ENCODE assay signal across 8 cellular contexts in genomic region chr5:151082274-151082902, GRCh38. TPM values are rescaled to one million over a fixed set of nuclear protein-coding genes. Genes with fewer than 3 reads are reported as not detected.
A peak's percentile ranks its signal among the peaks of the same experiment; 100 is the strongest.
DNase-seq lines count a peak whose midpoint lies in the region; ATAC-seq and TF ChIP-seq lines count a peak whose summit lies in the region.

No MANE protein-coding gene starts in this region.

- H3K36me3 ChIP-seq in KMS-11 (ENCODE audit: insufficient read depth) (no peaks in the 10 kb centered on the region), mesenchymal stem cell (ENCODE audit: control insufficient read depth in 1 of 2, insufficient read depth in 2 of 2, low read depth in 1 of 2, low read length in 2 of 2) (peaks cover 1 to 10% of the 10 kb centered on the region in 2 experiments)

- no peaks in the 10 kb centered on the region for H4K20me1 ChIP-seq in KMS-11 (ENCODE audit: insufficient read depth)

- H3K23ac ChIP-seq in mesenchymal stem cell (ENCODE audit: low read length in 2 of 2), result no peak overlapping the region

- WGBS in mesenchymal stem cell, result 66% methylated on average over 6 of the region's 7 CpGs

- H3K27ac ChIP-seq in KMS-11, result peak overlapping the region; percentile 81
- no peak overlapping the region for H3K27ac ChIP-seq in mesenchymal stem cell (ENCODE audit: low read length, poor library complexity, severe bottlenecking)

- H3K4me2 ChIP-seq in KMS-11, result peak overlapping the region; percentile 93
- H3K4me2 ChIP-seq in mesenchymal stem cell (ENCODE audit: low read length, poor library complexity, severe bottlenecking), result peak overlapping the region; percentile 26

- H3K9me3 ChIP-seq in mesenchymal stem cell (ENCODE audit: control insufficient read depth, low read length), result no peaks in the 10 kb centered on the region

- H2BK5ac ChIP-seq in mesenchymal stem cell (ENCODE audit: low read depth, low read length, poor library complexity, severe bottlenecking), result no peak overlapping the region

- no peak overlapping the region for H3K4ac ChIP-seq in mesenchymal stem cell (ENCODE audit: low read depth in 1 of 2, low read length in 2 of 2)

- no peak overlapping the region for H3K14ac ChIP-seq in mesenchymal stem cell (ENCODE audit: low read length in 2 of 2)

- H3K4me1 ChIP-seq in KMS-11 (ENCODE audit: low read depth, poor library complexity, severe bottlenecking), result peaks cover 60% of the 10 kb centered on the region
- H3K4me1 ChIP-seq in mesenchymal stem cell (ENCODE audit: control insufficient read depth, insufficient read depth, low read depth, low read length), result peaks cover 35% of the 10 kb centered on the region

- peaks cover 45% of the 10 kb centered on the region for H3K79me2 ChIP-seq in KMS-11 (ENCODE audit: insufficient read depth, low read depth)

- peak overlapping the region; percentile 26 for H2BK15ac ChIP-seq in mesenchymal stem cell (ENCODE audit: low read depth, poor library complexity, severe bottlenecking)

- H2BK120ac ChIP-seq in mesenchymal stem cell (ENCODE audit: low read depth, low read length), result no peak overlapping the region

- H3K27me3 ChIP-seq in KMS-11 (ENCODE audit: insufficient read depth, low read depth) (no peaks in the 10 kb centered on the region), mesenchymal stem cell (ENCODE audit: control insufficient read depth in 1 of 2, insufficient read depth in 1 of 2, low read length in 2 of 2) (no peaks in the 10 kb centered on the region)

- H3K79me1 ChIP-seq in mesenchymal stem cell (replicated peaks; ENCODE audit: low read length, poor library complexity, severe bottlenecking), result peaks cover 1% of the 10 kb centered on the region

- peak; percentile 12 for DNase-seq in DMS53 treated with DMSO at 0.1 percent for 48 hours (lab: John Stamatoyannopoulos, UW; ENCODE audit: unreplicated experiment)
- no peak for DNase-seq in astrocyte of the spinal cord (ENCODE audit: low read depth, low spot score)
- peak; percentile 75 for DNase-seq in mesenchymal stem cell
- DNase-seq in NOMO-1 treated with DMSO at 0.1 percent for 48 hours (lab: John Stamatoyannopoulos, UW; ENCODE audit: unreplicated experiment), result no peak

- no peak overlapping the region for H4K8ac ChIP-seq in mesenchymal stem cell (ENCODE audit: low read length)

- ATAC-seq in GM18907 (IDR thresholded peaks at IDR 0.05; ENCODE audit: unreplicated experiment) (no peak), GM21360 (IDR thresholded peaks at IDR 0.05; ENCODE audit: unreplicated experiment) (no peak), GM21737 (IDR thresholded peaks at IDR 0.05; ENCODE audit: unreplicated experiment) (no peak)

- H2AFZ ChIP-seq in KMS-11 (ENCODE audit: low read depth) (no peak overlapping the region), mesenchymal stem cell (ENCODE audit: low read depth, low read length) (no peak overlapping the region)

- H3K18ac ChIP-seq in mesenchymal stem cell (ENCODE audit: low read depth in 1 of 2, low read length in 2 of 2), result no peak overlapping the region

- H2BK12ac ChIP-seq in mesenchymal stem cell (ENCODE audit: low read length in 2 of 2), result peak overlapping the region in 1 of 2 experiments; percentile 7

- H3K4me3 ChIP-seq in KMS-11 (IDR thresholded peaks at IDR 0.05; ENCODE audit: insufficient read depth, low read depth, low read length) (no peak overlapping the region), astrocyte of the spinal cord (ENCODE audit: low read depth, low read length) (no peak overlapping the region), mesenchymal stem cell (ENCODE audit: insufficient read depth in 1 of 2, low read depth in 1 of 2, low read length in 2 of 2) (peak overlapping the region in 1 of 2 experiments; percentile 88)

- no peak for TF ChIP-seq CTCF in KMS-11 (conservative IDR thresholded peaks at IDR 0.05; ENCODE audit: low read depth, low read length)
- TF ChIP-seq CTCF in astrocyte of the spinal cord (IDR thresholded peaks at IDR 0.05; ENCODE audit: low read depth, low read length), result peak; percentile 36

- in situ Hi-C loops in astrocyte of the spinal cord (cut with HindIII; ENCODE audit: low sequenced_read_pairs), result no loop called here

- H4K91ac ChIP-seq in mesenchymal stem cell (ENCODE audit: low read length), result no peak overlapping the region

- H3K9ac ChIP-seq in KMS-11 (peak overlapping the region; percentile 26; the same call in 1 of the 2 replicates), mesenchymal stem cell (ENCODE audit: low read length) (peak overlapping the region; percentile 95)

- peak overlapping the region; percentile 43 for H2AK5ac ChIP-seq in mesenchymal stem cell (ENCODE audit: low read length, severe bottlenecking)

RNA-seq across cellular contexts. Expression of gene TNIP1, which starts 1.6 kb away (rescaled TPM):
- 50.6 TPM for polyA plus RNA-seq in mesenchymal stem cell (2013, experiment 1 of 2)
- 50.3 TPM for polyA plus RNA-seq in mesenchymal stem cell (2013, experiment 2 of 2)

Comparison
In these comparisons a context has a peak if more than half of its experiments do, and no peak if none do; other contexts are left out.
1. DNase-seq: peak in DMS53 treated with DMSO at 0.1 percent for 48 hours (single experiment) and mesenchymal stem cell (single experiment); none in astrocyte of the spinal cord (single experiment) and NOMO-1 treated with DMSO at 0.1 percent for 48 hours (single experiment).